ENCODE assay signal across 9 cellular contexts in the genomic region with DNA sequence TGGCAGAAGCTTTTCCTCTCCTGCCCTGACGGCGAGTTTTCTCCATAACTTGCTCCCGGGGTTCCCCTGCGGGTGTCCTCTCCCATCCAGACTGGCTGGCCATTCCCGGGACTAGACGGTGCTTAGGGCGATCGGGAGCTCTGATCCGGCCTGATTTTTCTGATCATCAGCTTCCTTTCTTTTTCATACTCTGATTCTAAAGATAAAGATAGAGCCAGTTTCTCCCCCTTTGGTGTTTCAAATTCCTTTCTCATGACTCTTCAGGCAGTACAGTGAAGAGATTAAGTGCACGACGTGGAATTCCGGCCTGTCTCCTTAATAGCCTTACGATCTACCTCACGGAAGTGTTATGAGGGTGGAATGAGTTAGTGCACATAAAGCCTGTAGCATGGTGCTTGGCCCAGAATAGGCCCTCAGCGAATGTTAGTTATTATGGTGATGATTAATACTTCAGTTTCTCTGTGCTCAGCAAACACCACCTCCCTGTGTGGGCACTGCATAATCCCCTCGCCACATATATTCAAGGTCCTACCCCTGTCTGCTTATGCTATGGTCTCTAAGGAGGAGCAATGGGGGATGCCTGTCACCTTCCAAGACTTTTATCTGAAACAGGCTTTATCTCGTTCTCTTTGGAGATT.
DNase-seq lines count a peak whose midpoint lies in the region; ATAC-seq and TF ChIP-seq lines count a peak whose summit lies in the region.
"Had no signal": no experiment of that assay in that cellular context is flagged by ENCODE, and none has a peak within 500 bp of the region (broad histone marks: within the 10 kb centered on the region; RNA-seq: fewer than 3 reads in every experiment).

No MANE protein-coding gene starts in this region.

- POLR2A ChIA-PET in PC-3 (lab: Charles Lee; ENCODE audit: unreplicated experiment), result interaction anchor here (0.7 kb wide), 1 partner anchor 162 kb away, joined by 3 read pairs; no protein-coding TSS in a partner anchor

- H3K9me2 ChIP-seq in PC-3 (replicated peaks; ENCODE audit: low read length), result no peaks in the 10 kb centered on the region

- peak overlapping the region; percentile 53 for H3K9ac ChIP-seq in PC-3 (ENCODE audit: low read length)

- H3K4me1 ChIP-seq in PC-3 (ENCODE audit: insufficient read depth, low read length) (peaks cover 25% of the 10 kb centered on the region), psoas muscle (no peaks in the 10 kb centered on the region)

- H3K79me2 ChIP-seq in PC-3 (ENCODE audit: low read length), result no peaks in the 10 kb centered on the region

- DNase-seq in EL (peak; percentile 97), PC-3 (peak; percentile 94), epithelial cell of prostate (ENCODE audit: low read depth, low spot score) (peak; percentile 54), non-pigmented ciliary epithelial cell (ENCODE audit: low read depth) (peak; percentile 90), NCI-H187 treated with DMSO at 0.1 percent for 48 hours (lab: John Stamatoyannopoulos, UW) (no peak), psoas muscle (no peak)
- DNase-seq in activated naive CD4-positive, alpha-beta T cell treated with anti-CD3 and anti-CD28 coated beads, Interleukin-2, amount 50 U/mL, for 72 hours (ENCODE audit: low spot score in 2 of 2), result no peak
- DNase-seq: Karpas-422 had no signal

- H2AFZ ChIP-seq in PC-3 (ENCODE audit: low read length), result peak overlapping the region; percentile 89

- no peak for TF ChIP-seq CTCF in PC-3 (conservative IDR thresholded peaks at IDR 0.05; ENCODE audit: low read depth, low read length)
- TF ChIP-seq CTCF in psoas muscle (IDR thresholded peaks at IDR 0.05), result no peak

- H3K27ac ChIP-seq in PC-3 (ENCODE audit: low read length) (peak overlapping the region; percentile 83), epithelial cell of prostate (peak overlapping the region; percentile 64), psoas muscle (no peak overlapping the region)

- no peaks in the 10 kb centered on the region for H3K36me3 Mint-ChIP-seq in activated naive CD4-positive, alpha-beta T cell treated with anti-CD3 and anti-CD28 coated beads, Interleukin-2, amount 50 U/mL, for 72 hours

- no peak overlapping the region for H3K27ac Mint-ChIP-seq in activated naive CD4-positive, alpha-beta T cell treated with anti-CD3 and anti-CD28 coated beads, Interleukin-2, amount 50 U/mL, for 72 hours

- H3F3A ChIP-seq in PC-3 (ENCODE audit: low read length, unreplicated experiment), result no peaks in the 10 kb centered on the region

- H3K36me3 ChIP-seq in PC-3 (ENCODE audit: low read depth, low read length) (no peaks in the 10 kb centered on the region), psoas muscle (ENCODE audit: insufficient read depth in 1 of 2, low read depth in 1 of 2) (no peaks in the 10 kb centered on the region)

- H3K9me3 ChIP-seq in PC-3 (ENCODE audit: low read length) (no peaks in the 10 kb centered on the region), psoas muscle (no peaks in the 10 kb centered on the region)

- peak overlapping the region; percentile 66 for H3K4me3 ChIP-seq in PC-3 (ENCODE audit: low read length)
- no peak overlapping the region for H3K4me3 ChIP-seq in psoas muscle

- WGBS in psoas muscle, 3 donors, result 53 to 65% (median 64%) methylated on average over 17 of the region's 17 CpGs

- no TSS peak for BruUV-seq in PC-3 (replicated peaks; lab: Mats Ljungman, UMichigan)

- ATAC-seq in PC-3, result peak; percentile 100
- ATAC-seq in activated naive CD4-positive, alpha-beta T cell treated with anti-CD3 and anti-CD28 coated beads, Interleukin-2, amount 50 U/mL, for 72 hours, result no peak
- no peak for ATAC-seq in HG03432 (IDR thresholded peaks at IDR 0.05; ENCODE audit: unreplicated experiment)
- ATAC-seq in psoas muscle, result no peak

- CTCF ChIA-PET in PC-3 (lab: Charles Lee), result interaction anchor here (0.6 kb wide), 1 partner anchor 227 kb away, joined by 3 read pairs; no protein-coding TSS in a partner anchor

- H3K9me3 Mint-ChIP-seq in activated naive CD4-positive, alpha-beta T cell treated with anti-CD3 and anti-CD28 coated beads, Interleukin-2, amount 50 U/mL, for 72 hours, result peaks cover 6 to 10% of the 10 kb centered on the region in 2 donors

- H3K27me3 ChIP-seq in PC-3 (ENCODE audit: low read length), result no peaks in the 10 kb centered on the region
- no peaks in the 10 kb centered on the region for H3K27me3 ChIP-seq in psoas muscle (ENCODE audit: insufficient read depth in 3 of 3, low read length in 2 of 3)

- H3K4me2 ChIP-seq in PC-3 (ENCODE audit: low read length), result peak overlapping the region; percentile 87

- intact Hi-C loops in PC-3 (cut with micrococcal nuclease) (loop anchor here (5.0 to 10.0 kb wide), 3 partner anchors 75 to 255 kb away; partner anchors contain the start of gene CDH2), psoas muscle (cut with DNase I) (no loop called here)

- H4K20me1 ChIP-seq in PC-3 (ENCODE audit: low read length), result no peaks in the 10 kb centered on the region

Comparison
In these comparisons a context has a peak if more than half of its experiments do, and no peak if none do; other contexts are left out.
1. DNase-seq: peak in EL (single experiment), PC-3 (single experiment), epithelial cell of prostate (single experiment) and non-pigmented ciliary epithelial cell (single experiment); none in activated naive CD4-positive, alpha-beta T cell treated with anti-CD3 and anti-CD28 coated beads, Interleukin-2, amount 50 U/mL, for 72 hours (0 of 2), NCI-H187 treated with DMSO at 0.1 percent for 48 hours (single experiment) and psoas muscle (0 of 2).